In the genomic region with DNA sequence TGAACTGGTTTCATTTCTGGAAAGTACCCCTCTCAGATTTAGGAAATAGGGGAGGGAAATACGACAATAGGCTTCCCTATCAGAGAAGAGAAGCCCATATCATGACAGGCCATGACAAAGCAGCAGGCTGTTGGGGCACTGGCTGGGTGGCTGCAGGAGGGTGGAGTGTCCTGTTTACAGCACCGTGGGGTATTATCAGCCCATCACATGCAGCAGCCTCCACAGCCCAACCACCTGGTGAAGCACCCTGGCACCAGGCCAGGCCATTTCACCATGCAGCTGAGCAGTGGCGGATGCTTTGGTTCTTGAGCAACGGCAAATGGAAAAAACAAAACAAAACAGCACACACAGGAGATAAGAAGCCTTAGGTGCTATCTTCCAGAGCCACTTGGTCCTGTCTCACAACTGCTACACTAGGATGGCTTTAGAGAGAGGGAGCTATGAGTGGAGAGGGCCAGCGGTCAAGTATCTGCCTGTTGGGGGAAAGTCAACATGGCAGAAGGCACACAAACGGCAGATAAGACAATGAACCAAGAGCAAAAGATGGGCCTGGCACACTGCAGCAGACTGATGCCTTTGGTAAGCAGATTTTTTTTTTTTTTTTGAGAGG, we compare ENCODE assay signal across 1 cellular context.
TF ChIP-seq lines count a peak whose summit lies in the region.

No MANE protein-coding gene starts in this region.

TF ChIP-seq in K562, 482 proteins besides CTCF, POLR2A, EP300 and RAD21 (continued from another document and continues in another):
- TF ChIP-seq CHD4 (IDR thresholded peaks at IDR 0.05; ENCODE audit: insufficient read depth, insufficient replicate concordance, low read depth, low read length, poor library complexity, severe bottlenecking) (no peak), ZNF41 (CRISPR knock-in tag; conservative IDR thresholded peaks at IDR 0.05) (peak; percentile 82; the same call in 1 of the 2 replicates), ZNF224 (CRISPR knock-in tag; IDR thresholded peaks at IDR 0.05) (no peak), NONO (IDR thresholded peaks at IDR 0.05; ENCODE audit: low read depth in 2 of 2, low read length in 1 of 2) (peak in 1 of 2 experiments; percentile 88; a peak in 1 of 4 replicates), BDP1 (IDR thresholded peaks at IDR 0.05; ENCODE audit: insufficient read depth, insufficient read length) (no peak), PHTF2 (CRISPR knock-in tag; IDR thresholded peaks at IDR 0.05) (peak; percentile 92), ZNF121 (CRISPR knock-in tag; conservative IDR thresholded peaks at IDR 0.05) (no peak), DMBX1 (CRISPR knock-in tag; IDR thresholded peaks at IDR 0.05; ENCODE audit: borderline replicate concordance) (peak; percentile 99), POU5F1 (IDR thresholded peaks at IDR 0.05; ENCODE audit: borderline replicate concordance, low read depth, low read length, partially characterized antibody) (no peak), ATF7 (IDR thresholded peaks at IDR 0.05) (peak; percentile 95), TARDBP (IDR thresholded peaks at IDR 0.05) (peak; percentile 99), ZNF644 (tag; IDR thresholded peaks at IDR 0.05; ENCODE audit: low read depth) (peak; percentile 99), NFYB (IDR thresholded peaks at IDR 0.05; ENCODE audit: extremely low read depth, insufficient read length) (no peak), ZNF324 (CRISPR knock-in tag; IDR thresholded peaks at IDR 0.05) (peak; percentile 41; the same call in 1 of the 2 replicates), FOSL1 (tag; conservative IDR thresholded peaks at IDR 0.05) (peak; percentile 92), SIRT6 (IDR thresholded peaks at IDR 0.05; ENCODE audit: low read depth, low read length) (no peak), ELF1 (tag; IDR thresholded peaks at IDR 0.05) (peak; percentile 72), SRF (CRISPR knock-in tag; IDR thresholded peaks at IDR 0.05) (peak in 1 of 2 experiments; percentile 43; a peak in 2 of 4 replicates), ZBTB17 (CRISPR knock-in tag; IDR thresholded peaks at IDR 0.05) (peak; percentile 93), RBM17 (IDR thresholded peaks at IDR 0.05; ENCODE audit: borderline replicate concordance, low read depth, low read length) (no peak), CHCHD3 (CRISPR knock-in tag; IDR thresholded peaks at IDR 0.05) (no peak), ZNF717 (CRISPR knock-in tag; IDR thresholded peaks at IDR 0.05) (no peak), TSC22D4 (tag; IDR thresholded peaks at IDR 0.05) (no peak), ETS2 (tag; IDR thresholded peaks at IDR 0.05; ENCODE audit: borderline replicate concordance, poor library complexity, severe bottlenecking) (no peak), SETDB1 (IDR thresholded peaks at IDR 0.05; ENCODE audit: low read length) (no peak)
- TF ChIP-seq, protein P1, sequence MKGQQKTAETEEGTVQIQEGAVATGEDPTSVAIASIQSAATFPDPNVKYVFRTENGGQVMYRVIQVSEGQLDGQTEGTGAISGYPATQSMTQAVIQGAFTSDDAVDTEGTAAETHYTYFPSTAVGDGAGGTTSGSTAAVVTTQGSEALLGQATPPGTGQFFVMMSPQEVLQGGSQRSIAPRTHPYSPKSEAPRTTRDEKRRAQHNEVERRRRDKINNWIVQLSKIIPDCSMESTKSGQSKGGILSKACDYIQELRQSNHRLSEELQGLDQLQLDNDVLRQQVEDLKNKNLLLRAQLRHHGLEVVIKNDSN (CRISPR knock-in tag; IDR thresholded peaks at IDR 0.05) = peak; percentile 79
- TF ChIP-seq, protein P2, sequence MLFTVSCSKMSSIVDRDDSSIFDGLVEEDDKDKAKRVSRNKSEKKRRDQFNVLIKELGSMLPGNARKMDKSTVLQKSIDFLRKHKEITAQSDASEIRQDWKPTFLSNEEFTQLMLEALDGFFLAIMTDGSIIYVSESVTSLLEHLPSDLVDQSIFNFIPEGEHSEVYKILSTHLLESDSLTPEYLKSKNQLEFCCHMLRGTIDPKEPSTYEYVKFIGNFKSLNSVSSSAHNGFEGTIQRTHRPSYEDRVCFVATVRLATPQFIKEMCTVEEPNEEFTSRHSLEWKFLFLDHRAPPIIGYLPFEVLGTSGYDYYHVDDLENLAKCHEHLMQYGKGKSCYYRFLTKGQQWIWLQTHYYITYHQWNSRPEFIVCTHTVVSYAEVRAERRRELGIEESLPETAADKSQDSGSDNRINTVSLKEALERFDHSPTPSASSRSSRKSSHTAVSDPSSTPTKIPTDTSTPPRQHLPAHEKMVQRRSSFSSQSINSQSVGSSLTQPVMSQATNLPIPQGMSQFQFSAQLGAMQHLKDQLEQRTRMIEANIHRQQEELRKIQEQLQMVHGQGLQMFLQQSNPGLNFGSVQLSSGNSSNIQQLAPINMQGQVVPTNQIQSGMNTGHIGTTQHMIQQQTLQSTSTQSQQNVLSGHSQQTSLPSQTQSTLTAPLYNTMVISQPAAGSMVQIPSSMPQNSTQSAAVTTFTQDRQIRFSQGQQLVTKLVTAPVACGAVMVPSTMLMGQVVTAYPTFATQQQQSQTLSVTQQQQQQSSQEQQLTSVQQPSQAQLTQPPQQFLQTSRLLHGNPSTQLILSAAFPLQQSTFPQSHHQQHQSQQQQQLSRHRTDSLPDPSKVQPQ (CRISPR knock-in tag; IDR thresholded peaks at IDR 0.05; ENCODE audit: borderline replicate concordance) = peak; percentile 89
- TF ChIP-seq, protein P3, sequence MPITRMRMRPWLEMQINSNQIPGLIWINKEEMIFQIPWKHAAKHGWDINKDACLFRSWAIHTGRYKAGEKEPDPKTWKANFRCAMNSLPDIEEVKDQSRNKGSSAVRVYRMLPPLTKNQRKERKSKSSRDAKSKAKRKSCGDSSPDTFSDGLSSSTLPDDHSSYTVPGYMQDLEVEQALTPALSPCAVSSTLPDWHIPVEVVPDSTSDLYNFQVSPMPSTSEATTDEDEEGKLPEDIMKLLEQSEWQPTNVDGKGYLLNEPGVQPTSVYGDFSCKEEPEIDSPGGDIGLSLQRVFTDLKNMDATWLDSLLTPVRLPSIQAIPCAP (CRISPR knock-in tag; IDR thresholded peaks at IDR 0.05; ENCODE audit: borderline replicate concordance) = no peak
- TF ChIP-seq, protein P4, sequence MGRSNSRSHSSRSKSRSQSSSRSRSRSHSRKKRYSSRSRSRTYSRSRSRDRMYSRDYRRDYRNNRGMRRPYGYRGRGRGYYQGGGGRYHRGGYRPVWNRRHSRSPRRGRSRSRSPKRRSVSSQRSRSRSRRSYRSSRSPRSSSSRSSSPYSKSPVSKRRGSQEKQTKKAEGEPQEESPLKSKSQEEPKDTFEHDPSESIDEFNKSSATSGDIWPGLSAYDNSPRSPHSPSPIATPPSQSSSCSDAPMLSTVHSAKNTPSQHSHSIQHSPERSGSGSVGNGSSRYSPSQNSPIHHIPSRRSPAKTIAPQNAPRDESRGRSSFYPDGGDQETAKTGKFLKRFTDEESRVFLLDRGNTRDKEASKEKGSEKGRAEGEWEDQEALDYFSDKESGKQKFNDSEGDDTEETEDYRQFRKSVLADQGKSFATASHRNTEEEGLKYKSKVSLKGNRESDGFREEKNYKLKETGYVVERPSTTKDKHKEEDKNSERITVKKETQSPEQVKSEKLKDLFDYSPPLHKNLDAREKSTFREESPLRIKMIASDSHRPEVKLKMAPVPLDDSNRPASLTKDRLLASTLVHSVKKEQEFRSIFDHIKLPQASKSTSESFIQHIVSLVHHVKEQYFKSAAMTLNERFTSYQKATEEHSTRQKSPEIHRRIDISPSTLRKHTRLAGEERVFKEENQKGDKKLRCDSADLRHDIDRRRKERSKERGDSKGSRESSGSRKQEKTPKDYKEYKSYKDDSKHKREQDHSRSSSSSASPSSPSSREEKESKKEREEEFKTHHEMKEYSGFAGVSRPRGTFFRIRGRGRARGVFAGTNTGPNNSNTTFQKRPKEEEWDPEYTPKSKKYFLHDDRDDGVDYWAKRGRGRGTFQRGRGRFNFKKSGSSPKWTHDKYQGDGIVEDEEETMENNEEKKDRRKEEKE (IDR thresholded peaks at IDR 0.05; ENCODE audit: borderline replicate concordance in 1 of 2, control insufficient read depth in 1 of 2, low read depth in 2 of 2, low read length in 1 of 2) = peak in 1 of 2 experiments; percentile 89; a peak in 1 of 4 replicates
- TF ChIP-seq, protein P5, sequence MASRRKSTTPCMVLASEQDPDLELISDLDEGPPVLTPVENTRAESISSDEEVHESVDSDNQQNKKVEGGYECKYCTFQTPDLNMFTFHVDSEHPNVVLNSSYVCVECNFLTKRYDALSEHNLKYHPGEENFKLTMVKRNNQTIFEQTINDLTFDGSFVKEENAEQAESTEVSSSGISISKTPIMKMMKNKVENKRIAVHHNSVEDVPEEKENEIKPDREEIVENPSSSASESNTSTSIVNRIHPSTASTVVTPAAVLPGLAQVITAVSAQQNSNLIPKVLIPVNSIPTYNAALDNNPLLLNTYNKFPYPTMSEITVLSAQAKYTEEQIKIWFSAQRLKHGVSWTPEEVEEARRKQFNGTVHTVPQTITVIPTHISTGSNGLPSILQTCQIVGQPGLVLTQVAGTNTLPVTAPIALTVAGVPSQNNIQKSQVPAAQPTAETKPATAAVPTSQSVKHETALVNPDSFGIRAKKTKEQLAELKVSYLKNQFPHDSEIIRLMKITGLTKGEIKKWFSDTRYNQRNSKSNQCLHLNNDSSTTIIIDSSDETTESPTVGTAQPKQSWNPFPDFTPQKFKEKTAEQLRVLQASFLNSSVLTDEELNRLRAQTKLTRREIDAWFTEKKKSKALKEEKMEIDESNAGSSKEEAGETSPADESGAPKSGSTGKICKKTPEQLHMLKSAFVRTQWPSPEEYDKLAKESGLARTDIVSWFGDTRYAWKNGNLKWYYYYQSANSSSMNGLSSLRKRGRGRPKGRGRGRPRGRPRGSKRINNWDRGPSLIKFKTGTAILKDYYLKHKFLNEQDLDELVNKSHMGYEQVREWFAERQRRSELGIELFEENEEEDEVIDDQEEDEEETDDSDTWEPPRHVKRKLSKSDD (conservative IDR thresholded peaks at IDR 0.05; ENCODE audit: low read length) = no peak
- TF ChIP-seq, protein P6, sequence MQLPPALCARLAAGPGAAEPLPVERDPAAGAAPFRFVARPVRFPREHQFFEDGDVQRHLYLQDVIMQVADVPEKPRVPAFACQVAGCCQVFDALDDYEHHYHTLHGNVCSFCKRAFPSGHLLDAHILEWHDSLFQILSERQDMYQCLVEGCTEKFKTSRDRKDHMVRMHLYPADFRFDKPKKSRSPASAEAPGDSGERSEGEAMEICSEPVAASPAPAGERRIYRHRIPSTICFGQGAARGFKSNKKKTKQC (CRISPR knock-in tag; IDR thresholded peaks at IDR 0.05) = peak; percentile 74; the same call in 1 of the 2 replicates
- TF ChIP-seq, protein P7, sequence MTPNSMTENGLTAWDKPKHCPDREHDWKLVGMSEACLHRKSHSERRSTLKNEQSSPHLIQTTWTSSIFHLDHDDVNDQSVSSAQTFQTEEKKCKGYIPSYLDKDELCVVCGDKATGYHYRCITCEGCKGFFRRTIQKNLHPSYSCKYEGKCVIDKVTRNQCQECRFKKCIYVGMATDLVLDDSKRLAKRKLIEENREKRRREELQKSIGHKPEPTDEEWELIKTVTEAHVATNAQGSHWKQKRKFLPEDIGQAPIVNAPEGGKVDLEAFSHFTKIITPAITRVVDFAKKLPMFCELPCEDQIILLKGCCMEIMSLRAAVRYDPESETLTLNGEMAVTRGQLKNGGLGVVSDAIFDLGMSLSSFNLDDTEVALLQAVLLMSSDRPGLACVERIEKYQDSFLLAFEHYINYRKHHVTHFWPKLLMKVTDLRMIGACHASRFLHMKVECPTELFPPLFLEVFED (CRISPR knock-in tag; conservative IDR thresholded peaks at IDR 0.05) = peak; percentile 55; the same call in 1 of the 2 replicates
- TF ChIP-seq, protein P8, sequence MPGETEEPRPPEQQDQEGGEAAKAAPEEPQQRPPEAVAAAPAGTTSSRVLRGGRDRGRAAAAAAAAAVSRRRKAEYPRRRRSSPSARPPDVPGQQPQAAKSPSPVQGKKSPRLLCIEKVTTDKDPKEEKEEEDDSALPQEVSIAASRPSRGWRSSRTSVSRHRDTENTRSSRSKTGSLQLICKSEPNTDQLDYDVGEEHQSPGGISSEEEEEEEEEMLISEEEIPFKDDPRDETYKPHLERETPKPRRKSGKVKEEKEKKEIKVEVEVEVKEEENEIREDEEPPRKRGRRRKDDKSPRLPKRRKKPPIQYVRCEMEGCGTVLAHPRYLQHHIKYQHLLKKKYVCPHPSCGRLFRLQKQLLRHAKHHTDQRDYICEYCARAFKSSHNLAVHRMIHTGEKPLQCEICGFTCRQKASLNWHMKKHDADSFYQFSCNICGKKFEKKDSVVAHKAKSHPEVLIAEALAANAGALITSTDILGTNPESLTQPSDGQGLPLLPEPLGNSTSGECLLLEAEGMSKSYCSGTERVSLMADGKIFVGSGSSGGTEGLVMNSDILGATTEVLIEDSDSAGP (CRISPR knock-in tag; IDR thresholded peaks at IDR 0.05) = no peak
- TF ChIP-seq, protein P9, sequence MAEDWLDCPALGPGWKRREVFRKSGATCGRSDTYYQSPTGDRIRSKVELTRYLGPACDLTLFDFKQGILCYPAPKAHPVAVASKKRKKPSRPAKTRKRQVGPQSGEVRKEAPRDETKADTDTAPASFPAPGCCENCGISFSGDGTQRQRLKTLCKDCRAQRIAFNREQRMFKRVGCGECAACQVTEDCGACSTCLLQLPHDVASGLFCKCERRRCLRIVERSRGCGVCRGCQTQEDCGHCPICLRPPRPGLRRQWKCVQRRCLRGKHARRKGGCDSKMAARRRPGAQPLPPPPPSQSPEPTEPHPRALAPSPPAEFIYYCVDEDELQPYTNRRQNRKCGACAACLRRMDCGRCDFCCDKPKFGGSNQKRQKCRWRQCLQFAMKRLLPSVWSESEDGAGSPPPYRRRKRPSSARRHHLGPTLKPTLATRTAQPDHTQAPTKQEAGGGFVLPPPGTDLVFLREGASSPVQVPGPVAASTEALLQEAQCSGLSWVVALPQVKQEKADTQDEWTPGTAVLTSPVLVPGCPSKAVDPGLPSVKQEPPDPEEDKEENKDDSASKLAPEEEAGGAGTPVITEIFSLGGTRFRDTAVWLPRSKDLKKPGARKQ (CRISPR knock-in tag; IDR thresholded peaks at IDR 0.05) = no peak
